In genomic region chr6:10237284-10238043, GRCh38 we compare ENCODE assay signal across 1 cellular context.
TF ChIP-seq lines count a peak whose summit lies in the region.

No MANE protein-coding gene starts in this region.

TF ChIP-seq in WTC11, 78 proteins besides CTCF, POLR2A, EP300 and RAD21 (continued from another document):
- TF ChIP-seq, protein P1, sequence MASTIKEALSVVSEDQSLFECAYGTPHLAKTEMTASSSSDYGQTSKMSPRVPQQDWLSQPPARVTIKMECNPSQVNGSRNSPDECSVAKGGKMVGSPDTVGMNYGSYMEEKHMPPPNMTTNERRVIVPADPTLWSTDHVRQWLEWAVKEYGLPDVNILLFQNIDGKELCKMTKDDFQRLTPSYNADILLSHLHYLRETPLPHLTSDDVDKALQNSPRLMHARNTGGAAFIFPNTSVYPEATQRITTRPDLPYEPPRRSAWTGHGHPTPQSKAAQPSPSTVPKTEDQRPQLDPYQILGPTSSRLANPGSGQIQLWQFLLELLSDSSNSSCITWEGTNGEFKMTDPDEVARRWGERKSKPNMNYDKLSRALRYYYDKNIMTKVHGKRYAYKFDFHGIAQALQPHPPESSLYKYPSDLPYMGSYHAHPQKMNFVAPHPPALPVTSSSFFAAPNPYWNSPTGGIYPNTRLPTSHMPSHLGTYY (CRISPR knock-in tag; IDR thresholded peaks at IDR 0.05): no peak
- TF ChIP-seq OVOL2 (CRISPR knock-in tag; IDR thresholded peaks at IDR 0.05; ENCODE audit: borderline replicate concordance): no peak
- no peak for TF ChIP-seq PRRX2 (CRISPR knock-in tag; IDR thresholded peaks at IDR 0.05)
- no peak for TF ChIP-seq USF2 (CRISPR knock-in tag; IDR thresholded peaks at IDR 0.05)
- TF ChIP-seq FOXK1 (CRISPR knock-in tag; IDR thresholded peaks at IDR 0.05): no peak
- TF ChIP-seq IRF2 (CRISPR knock-in tag; IDR thresholded peaks at IDR 0.05; ENCODE audit: borderline replicate concordance, low read depth): no peak
- TF ChIP-seq ZNF138 (CRISPR knock-in tag; conservative IDR thresholded peaks at IDR 0.05): no peak
- TF ChIP-seq ESRRA (CRISPR knock-in tag; IDR thresholded peaks at IDR 0.05; ENCODE audit: borderline replicate concordance): no peak
- TF ChIP-seq AFF4 (CRISPR knock-in tag; IDR thresholded peaks at IDR 0.05; ENCODE audit: borderline replicate concordance): no peak
